Comparison of ENCODE assay signal across 5 cellular contexts in the genomic region with DNA sequence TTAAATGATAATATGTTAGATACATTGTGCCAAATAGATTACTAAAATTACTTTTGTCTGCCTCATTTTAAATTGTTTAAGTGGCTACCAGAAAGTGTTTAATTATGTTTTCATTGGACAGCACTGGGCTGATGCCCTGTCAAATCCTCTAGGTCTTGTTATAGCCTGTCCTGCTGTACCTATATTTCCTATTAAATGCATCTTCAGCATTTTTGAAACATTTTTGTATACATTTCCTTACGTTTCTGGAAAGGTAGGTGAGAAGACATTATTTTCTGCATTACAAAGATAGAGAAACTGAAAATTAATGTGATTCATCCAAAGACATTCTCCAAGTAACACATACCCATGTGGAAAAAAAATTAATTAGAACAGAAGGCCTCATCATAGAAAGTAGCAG.
"Had no signal": no experiment of that assay in that cellular context is flagged by ENCODE, and none has a peak within 500 bp of the region (broad histone marks: within the 10 kb centered on the region; RNA-seq: fewer than 3 reads in every experiment).

No MANE protein-coding gene starts in this region.

- FAIRE-seq: HTR-8/SVneo had no signal

- H3K9ac ChIP-seq: KMS-11 had no signal

- DNase-seq: KBM-7, KG1 had no signal

- H3K27ac ChIP-seq: HL-60, KMS-11 had no signal

- H3K4me2 ChIP-seq: KMS-11 had no signal
